Comparison of ENCODE assay signal across 10 cellular contexts in genomic region chr7:50352282-50352681, GRCh38. TPM values are rescaled to one million over a fixed set of nuclear protein-coding genes. Genes with fewer than 3 reads are reported as not detected.
DNase-seq lines count a peak whose midpoint lies in the region; ATAC-seq and TF ChIP-seq lines count a peak whose summit lies in the region.
"Had no signal": no experiment of that assay in that cellular context is flagged by ENCODE, and none has a peak within 500 bp of the region (broad histone marks: within the 10 kb centered on the region; RNA-seq: fewer than 3 reads in every experiment).

No MANE protein-coding gene starts in this region.

- no peaks in the 10 kb centered on the region for H3K9me3 ChIP-seq in thyroid gland

- no peak overlapping the region for H3K27ac ChIP-seq in thyroid gland

- H3K36me3 Mint-ChIP-seq in memory B cell: peaks cover 41% of the 10 kb centered on the region

- no peaks in the 10 kb centered on the region for H3K27me3 ChIP-seq in thyroid gland

- WGBS in thyroid gland, 2 donors: 73 to 88% methylated on average over 3 of the region's 3 CpGs

- peak overlapping the region; percentile 77 for H3K4me3 Mint-ChIP-seq in memory B cell

- no peak overlapping the region for H3K4me3 ChIP-seq in thyroid gland (replicated peaks in 1 of 3)

- DNase-seq in memory B cell (ENCODE audit: low spot score in 2 of 2): no peak
- DNase-seq in activated gamma-delta T cell (lab: John Stamatoyannopoulos, UW): no peak
- DNase-seq in pons (ENCODE audit: low spot score): no peak
- DNase-seq in thyroid gland: no peak
- DNase-seq: NCI-H146 had no signal

- peak overlapping the region; percentile 99 for H3K27ac Mint-ChIP-seq in memory B cell

- H3K4me1 ChIP-seq in thyroid gland: no peaks in the 10 kb centered on the region

- TF ChIP-seq POLR2A in thyroid gland (IDR thresholded peaks at IDR 0.05): no peak

- no peak for TF ChIP-seq CTCF in thyroid gland (IDR thresholded peaks at IDR 0.05)

- H3K36me3 ChIP-seq in thyroid gland: no peaks in the 10 kb centered on the region

- no peaks in the 10 kb centered on the region for H3K9me3 Mint-ChIP-seq in memory B cell

- H3K4me1 Mint-ChIP-seq in memory B cell: peaks cover 56% of the 10 kb centered on the region

- intact Hi-C loops in thyroid gland (cut with DNase I): no loop called here

- ATAC-seq in GM18517 (IDR thresholded peaks at IDR 0.05; ENCODE audit: unreplicated experiment) (peak; percentile 95), GM21447 (IDR thresholded peaks at IDR 0.05; ENCODE audit: unreplicated experiment) (peak; percentile 85), HG03442 (IDR thresholded peaks at IDR 0.05; ENCODE audit: unreplicated experiment) (peak; percentile 71), memory B cell (ENCODE audit: low read depth) (peak; percentile 92), esophagus mucosa (no peak)

- no peaks in the 10 kb centered on the region for H3K27me3 Mint-ChIP-seq in memory B cell

RNA-seq across cellular contexts. Expression of gene IKZF1, which starts 47.8 kb away (rescaled TPM):
- total RNA-seq in esophagus mucosa (2.1 TPM), thyroid gland (10 to 100 TPM in 1 of 4 donors, 1 to 10 TPM in 3; 8.9 to 10.5 (median 9.6) TPM)
- total RNA-seq: fibroblast of villous mesenchyme had no signal
